In the genomic region with DNA sequence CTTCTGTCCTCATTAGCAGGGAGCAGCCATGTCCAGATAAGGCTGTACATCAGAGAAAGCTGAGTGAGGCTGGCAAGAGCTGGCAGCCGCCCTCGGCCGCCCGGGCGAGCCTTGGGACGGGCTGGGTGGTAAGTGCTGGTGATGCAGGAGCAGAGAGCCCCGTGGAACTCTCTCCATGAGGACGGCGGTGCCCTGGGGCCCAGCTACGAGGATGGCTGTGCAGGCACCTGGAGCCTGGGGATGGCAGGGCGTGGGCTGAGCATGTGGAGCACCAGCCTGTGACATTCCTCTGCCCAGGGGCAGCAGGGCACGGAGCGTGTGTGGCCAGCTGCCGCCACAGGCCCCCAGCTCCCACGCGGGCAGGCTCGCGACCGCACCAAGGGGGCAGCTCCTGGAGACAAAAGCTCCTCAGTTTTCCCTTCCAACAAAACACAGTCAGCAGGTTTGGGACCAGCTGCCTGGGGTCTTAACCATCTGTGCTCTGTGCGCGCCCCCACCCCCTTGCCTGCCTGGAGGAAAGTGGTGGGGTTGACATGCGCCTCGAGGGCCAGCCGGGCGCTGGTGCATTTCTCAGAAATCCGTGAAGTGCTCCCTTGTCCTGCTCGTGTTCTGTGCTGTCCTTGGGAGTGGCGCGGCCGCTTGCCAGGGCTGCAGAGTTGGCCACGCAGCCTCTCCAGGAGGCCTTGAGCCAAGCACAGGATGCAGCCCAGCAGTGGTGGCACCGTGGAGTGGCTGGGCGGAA, we compare ENCODE assay signal across 21 cellular contexts. TPM values are rescaled to one million over a fixed set of nuclear protein-coding genes. Genes with fewer than 3 reads are reported as not detected.
DNase-seq lines count a peak whose midpoint lies in the region; ATAC-seq and TF ChIP-seq lines count a peak whose summit lies in the region.
"Had no signal": no experiment of that assay in that cellular context is flagged by ENCODE, and none has a peak within 500 bp of the region (broad histone marks: within the 10 kb centered on the region; RNA-seq: fewer than 3 reads in every experiment).

No MANE protein-coding gene starts in this region.

- H3K4me3 ChIP-seq in heart right ventricle (no peak overlapping the region), tibial nerve (no peak overlapping the region)
- H3K4me3 ChIP-seq: esophagus squamous epithelium, mucosa of descending colon, upper lobe of left lung had no signal

- H3K27me3 ChIP-seq in heart right ventricle (no peaks in the 10 kb centered on the region), tibial nerve (no peaks in the 10 kb centered on the region)
- H3K27me3 ChIP-seq: esophagus squamous epithelium, upper lobe of left lung had no signal

- peaks cover 4% of the 10 kb centered on the region for H3K9me3 Mint-ChIP-seq in nephron
- H3K9me3 Mint-ChIP-seq: activated B cell treated with CpG ODN at 0.5 μM for 24 hours; activated naive CD8-positive, alpha-beta T cell treated with anti-CD3 and anti-CD28 coated beads, Interleukin-2, amount 10 ng/mL, durations not matched to agents 7 days and 5 days; stimulated activated memory B cell treated with anti-CD40 and anti-IgM and Interleukin-4, amounts not matched to agents 10 μg/mL and 1 μg/mL and 100 μg/mL, for 72 hours; T-helper 1 cell treated with Interleukin-12 subunit alpha and Interleukin-12 subunit beta and Interleukin-4 antibody, amounts not matched to agents 30 μg/mL and 1 μg/mL, for 36 hours had no signal

- no peak for TF ChIP-seq CTCF in heart right ventricle (IDR thresholded peaks at IDR 0.05)
- TF ChIP-seq CTCF in nephron (IDR thresholded peaks at IDR 0.05; ENCODE audit: unreplicated experiment in 3 of 3): no peak
- no peak for TF ChIP-seq CTCF in tibial nerve (IDR thresholded peaks at IDR 0.05)

- peak; percentile 35 to 78 (median 62) for ATAC-seq in heart right ventricle
- no peak for ATAC-seq in HG02884 (IDR thresholded peaks at IDR 0.05; ENCODE audit: unreplicated experiment)
- no peak for ATAC-seq in activated CD4-positive, CD25-positive, alpha-beta regulatory T cell treated with anti-CD3 and anti-CD28 coated beads, Interleukin-2, amount 50 U/mL, for 24 hours
- ATAC-seq: mucosa of descending colon; stimulated activated memory B cell treated with anti-CD40 and anti-IgM and Interleukin-4, amounts not matched to agents 10 μg/mL and 1 μg/mL and 100 μg/mL, for 72 hours had no signal

- H3K4me1 ChIP-seq in heart right ventricle (peaks cover 26 to 91% (median 65%) of the 10 kb centered on the region in 9 donors), tibial nerve (peaks cover 0 to 86% (median 43%) of the 10 kb centered on the region in 4 donors)

- 62 to 64% methylated on average over 33 of the region's 33 CpGs for WGBS in heart right ventricle, 2 donors
- WGBS in tibial nerve, 2 donors: 37 to 54% methylated on average over 13 to 33 of the region's 33 CpGs

- peak overlapping the region in 1 of 3 experiments; percentile 64 for H3K4me3 Mint-ChIP-seq in nephron
- H3K4me3 Mint-ChIP-seq: activated B cell treated with CpG ODN at 0.5 μM for 24 hours; activated naive CD8-positive, alpha-beta T cell treated with anti-CD3 and anti-CD28 coated beads, Interleukin-2, amount 10 ng/mL, durations not matched to agents 7 days and 5 days; stimulated activated memory B cell treated with anti-CD40 and anti-IgM and Interleukin-4, amounts not matched to agents 10 μg/mL and 1 μg/mL and 100 μg/mL, for 72 hours; T-helper 1 cell treated with Interleukin-12 subunit alpha and Interleukin-12 subunit beta and Interleukin-4 antibody, amounts not matched to agents 30 μg/mL and 1 μg/mL, for 36 hours had no signal

- no peaks in the 10 kb centered on the region for H3K9me3 ChIP-seq in heart right ventricle
- H3K9me3 ChIP-seq in tibial nerve: peaks cover 0 to 3% (median 0%) of the 10 kb centered on the region in 4 donors
- H3K9me3 ChIP-seq: esophagus squamous epithelium, mucosa of descending colon, upper lobe of left lung had no signal

- peaks cover 40% of the 10 kb centered on the region for H3K4me1 Mint-ChIP-seq in nephron

- H3K36me3 ChIP-seq in heart right ventricle (no peaks in the 10 kb centered on the region), tibial nerve (peaks cover 0 to 5% (median 0%) of the 10 kb centered on the region in 3 donors)
- H3K36me3 ChIP-seq: esophagus squamous epithelium, upper lobe of left lung had no signal

- intact Hi-C loops in heart right ventricle (cut with DNase I): loop anchor here in 1 of 10 donors (5.0 kb wide), 1 partner anchor 134 kb away; no protein-coding TSS in a partner anchor

- peaks cover 8% of the 10 kb centered on the region for H3K36me3 Mint-ChIP-seq in nephron (ENCODE audit: low read depth)
- H3K36me3 Mint-ChIP-seq: activated naive CD8-positive, alpha-beta T cell treated with anti-CD3 and anti-CD28 coated beads, Interleukin-2, amount 10 ng/mL, durations not matched to agents 7 days and 5 days had no signal

- no peaks in the 10 kb centered on the region for H3K27me3 Mint-ChIP-seq in nephron (ENCODE audit: low read depth)
- H3K27me3 Mint-ChIP-seq: activated B cell treated with CpG ODN at 0.5 μM for 24 hours; activated naive CD8-positive, alpha-beta T cell treated with anti-CD3 and anti-CD28 coated beads, Interleukin-2, amount 10 ng/mL, durations not matched to agents 7 days and 5 days; stimulated activated memory B cell treated with anti-CD40 and anti-IgM and Interleukin-4, amounts not matched to agents 10 μg/mL and 1 μg/mL and 100 μg/mL, for 72 hours had no signal

- H3K27ac ChIP-seq in heart right ventricle (peak overlapping the region; percentile 3 to 87 (median 75)), tibial nerve (peak overlapping the region; percentile 1 to 89 (median 64))
- H3K27ac ChIP-seq: 22Rv1, esophagus squamous epithelium, parathyroid adenoma, upper lobe of left lung had no signal

- DNase-seq in NCI-H82 (lab: John Stamatoyannopoulos, UW): peak; percentile 10
- DNase-seq in NCI-H82 treated with DMSO at 0.1 percent for 48 hours (lab: John Stamatoyannopoulos, UW; ENCODE audit: unreplicated experiment): no peak
- DNase-seq in heart right ventricle: peak in 1 of 2 donors; percentile 72
- no peak for DNase-seq in tibial nerve (ENCODE audit: low spot score in 2 of 2)
- DNase-seq in stimulated activated CD4-positive, alpha-beta T cell treated with anti-CD3 and anti-CD28 coated beads, Interleukin-4, amount 100 ng/mL, for 1 hour: no peak
- DNase-seq: activated B cell treated with CpG ODN at 0.5 μM for 24 hours; activated CD8-positive, alpha-beta memory T cell treated with anti-CD3 and anti-CD28 coated beads for 24 hours; activated naive CD8-positive, alpha-beta T cell treated with anti-CD3 and anti-CD28 coated beads, Interleukin-2, amount 10 ng/mL, durations not matched to agents 7 days and 5 days; DMS153; esophagus squamous epithelium; H7; Kasumi-1 had no signal

- peak overlapping the region; percentile 33 to 64 (median 54) for H3K27ac Mint-ChIP-seq in nephron
- H3K27ac Mint-ChIP-seq: activated B cell treated with CpG ODN at 0.5 μM for 24 hours; activated naive CD8-positive, alpha-beta T cell treated with anti-CD3 and anti-CD28 coated beads, Interleukin-2, amount 10 ng/mL, durations not matched to agents 7 days and 5 days; stimulated activated memory B cell treated with anti-CD40 and anti-IgM and Interleukin-4, amounts not matched to agents 10 μg/mL and 1 μg/mL and 100 μg/mL, for 72 hours; T-helper 1 cell treated with Interleukin-12 subunit alpha and Interleukin-12 subunit beta and Interleukin-4 antibody, amounts not matched to agents 30 μg/mL and 1 μg/mL, for 36 hours had no signal

- no peak for TF ChIP-seq POLR2A in tibial nerve (IDR thresholded peaks at IDR 0.05)

- TF ChIP-seq EP300 in tibial nerve (IDR thresholded peaks at IDR 0.05): peak in 1 of 2 donors; percentile 60

RNA-seq across cellular contexts. Expression of a gene that starts 21.4 kb away (rescaled TPM):
- total RNA-seq in heart right ventricle (10 to 100 TPM; 41.8 to 78.9 (median 54.6) TPM), tibial nerve (100 to 1,000 TPM; 142 to 225 (median 183) TPM)
- polyA plus RNA-seq in heart right ventricle: 100 to 1,000 TPM in 1 of 2 donors, 10 to 100 TPM in 1; 42.9 to 123 TPM

RNA-seq across cellular contexts. Expression of a gene that starts 35.1 kb away (rescaled TPM):
- total RNA-seq in heart right ventricle (10 to 100 TPM; 12.7 to 18.9 (median 16.2) TPM), tibial nerve (100 to 1,000 TPM in 2 of 4 donors, 10 to 100 TPM in 2; 77.6 to 114 (median 99.5) TPM)
- polyA plus RNA-seq in heart right ventricle: 10 to 100 TPM; 12.9 to 30.8 TPM

Comparison
In these comparisons a context has a peak if more than half of its experiments do, and no peak if none do; other contexts are left out.
1. ATAC-seq: peak in heart right ventricle (8 of 8); none in HG02884 (single experiment) and activated CD4-positive, CD25-positive, alpha-beta regulatory T cell treated with anti-CD3 and anti-CD28 coated beads, Interleukin-2, amount 50 U/mL, for 24 hours (0 of 2).